In genomic region chr19:46903458-46903857, GRCh38 we compare ENCODE assay signal across 12 cellular contexts. TPM values are rescaled to one million over a fixed set of nuclear protein-coding genes. Genes with fewer than 3 reads are reported as not detected.
A peak's percentile ranks its signal among the peaks of the same experiment; 100 is the strongest.
DNase-seq lines count a peak whose midpoint lies in the region; ATAC-seq, FAIRE-seq and TF ChIP-seq lines count a peak whose summit lies in the region.
"Had no signal": no experiment of that assay in that cellular context is flagged by ENCODE, and none has a peak within 500 bp of the region (broad histone marks: within the 10 kb centered on the region; RNA-seq: fewer than 3 reads in every experiment).

No MANE protein-coding gene starts in this region.

- H3K27ac ChIP-seq in GM23248 (peak overlapping the region; percentile 96), foreskin keratinocyte (peak overlapping the region; percentile 70), smooth muscle cell (ENCODE audit: low read depth) (peak overlapping the region; percentile 94)

- no peaks in the 10 kb centered on the region for H4K20me1 ChIP-seq in GM23248 (ENCODE audit: insufficient read depth)
- H4K20me1 ChIP-seq in smooth muscle cell (ENCODE audit: low read depth), result peaks cover 43% of the 10 kb centered on the region

- no peaks in the 10 kb centered on the region for H3K27me3 ChIP-seq in GM23248 (replicated peaks; ENCODE audit: insufficient read depth)
- no peaks in the 10 kb centered on the region for H3K27me3 ChIP-seq in foreskin keratinocyte
- H3K27me3 ChIP-seq in smooth muscle cell (ENCODE audit: low read depth), result no peaks in the 10 kb centered on the region
- H3K27me3 ChIP-seq: sigmoid colon had no signal

- H3K79me2 ChIP-seq in GM23248 (ENCODE audit: insufficient read depth), result peaks cover 98% of the 10 kb centered on the region
- H3K79me2 ChIP-seq in smooth muscle cell (ENCODE audit: low read depth), result peaks cover 65% of the 10 kb centered on the region

- H3K4me3 ChIP-seq in GM23248, result no peak overlapping the region
- H3K4me3 ChIP-seq in smooth muscle cell, result no peak overlapping the region
- H3K4me3 ChIP-seq: coronary artery, sigmoid colon had no signal

- H3K4me1 ChIP-seq in GM23248 (ENCODE audit: insufficient read depth) (peaks cover 53% of the 10 kb centered on the region), foreskin keratinocyte (peaks cover 38% of the 10 kb centered on the region), smooth muscle cell (ENCODE audit: low read depth) (peaks cover 17% of the 10 kb centered on the region)

- 31 to 44% methylated on average over 3 of the region's 3 CpGs for WGBS in GM23248 (ENCODE audit: low coverage in 1 of 2, low lambda C conversion rate in 2 of 2, missing lambda C conversion rate in 2 of 2), 2 experiments
- WGBS in smooth muscle cell (ENCODE audit: low lambda C conversion rate), result 15% methylated on average over 3 of the region's 3 CpGs

- no peak for ATAC-seq in foreskin keratinocyte

- H3K9me3 ChIP-seq in GM23248 (ENCODE audit: low read depth) (no peaks in the 10 kb centered on the region), smooth muscle cell (replicated peaks; ENCODE audit: low read depth) (no peaks in the 10 kb centered on the region)
- H3K9me3 ChIP-seq: sigmoid colon had no signal

- TF ChIP-seq CTCF in foreskin keratinocyte (conservative IDR thresholded peaks at IDR 0.05) (no peak), smooth muscle cell (IDR thresholded peaks at IDR 0.05; ENCODE audit: borderline replicate concordance, insufficient read depth, poor library complexity, severe bottlenecking) (no peak)

- H3K36me3 ChIP-seq in GM23248 (ENCODE audit: low read depth), result no peaks in the 10 kb centered on the region
- no peaks in the 10 kb centered on the region for H3K36me3 ChIP-seq in smooth muscle cell (ENCODE audit: low read depth)
- H3K36me3 ChIP-seq: sigmoid colon had no signal

- H3K4me2 ChIP-seq in GM23248 (ENCODE audit: unreplicated experiment) (peak overlapping the region; percentile 28), smooth muscle cell (peak overlapping the region; percentile 69)

- FAIRE-seq in RCC 7860 (lab: Jason Lieb, UNC), result peak; percentile 52

- in situ Hi-C loops in GM23248 (cut with MboI), result no loop called here

- H3K9ac ChIP-seq in GM23248 (no peak overlapping the region), smooth muscle cell (ENCODE audit: low read depth) (no peak overlapping the region)

- H2AFZ ChIP-seq in GM23248, result no peak overlapping the region
- no peak overlapping the region for H2AFZ ChIP-seq in smooth muscle cell (ENCODE audit: low read depth)

- DNase-seq in GM23248, result no peak
- DNase-seq in RCC 7860 (ENCODE audit: low spot score), result peak; percentile 33
- DNase-seq in foreskin keratinocyte, result no peak
- no peak for DNase-seq in smooth muscle cell (lab: John Stamatoyannopoulos, UW; ENCODE audit: unreplicated experiment)
- no peak for DNase-seq in NCI-H1436 (lab: John Stamatoyannopoulos, UW)
- DNase-seq in NCI-H2171 (lab: John Stamatoyannopoulos, UW), result no peak
- DNase-seq in cerebellar nuclear complex (lab: John Stamatoyannopoulos, UW), result no peak
- DNase-seq: activated CD4-positive, alpha-beta memory T cell treated with anti-CD3 and anti-CD28 coated beads for 36 hours; activated naive CD4-positive, alpha-beta T cell treated with anti-CD3 and anti-CD28 coated beads for 36 hours; DMS 273 treated with DMSO at 0.1 percent for 48 hours had no signal

- H3F3A ChIP-seq in GM23248 (ENCODE audit: insufficient read depth), result peaks cover 56% of the 10 kb centered on the region
- H3F3A ChIP-seq in smooth muscle cell (ENCODE audit: low read depth), result peaks cover 29% of the 10 kb centered on the region

- no peaks in the 10 kb centered on the region for H3K9me2 ChIP-seq in GM23248 (ENCODE audit: insufficient read depth)

RNA-seq across cellular contexts. Expression of gene ARHGAP35, which starts 42.7 kb away (rescaled TPM):
- total RNA-seq in GM23248 (2014; rRNA removed; shearing (Covaris generic)), result 35.2 and 39.5 TPM in 2 replicates
- polyA plus RNA-seq in GM23248 (2016; fragmentation: Nextera tagmentation; extraction: Ambion mirVana), result 13.5 and 13.9 TPM in 2 replicates
- 39.9 and 43.3 TPM in 2 replicates for total RNA-seq in foreskin keratinocyte
- polyA plus RNA-seq in foreskin keratinocyte, result 8.2 and 9.9 TPM in 2 replicates
- total RNA-seq in smooth muscle cell, result 19.8 and 20.0 TPM in 2 replicates
- 6.9 TPM in 2 replicates for polyA plus RNA-seq in smooth muscle cell

RNA-seq across cellular contexts. Expression of gene AP2S1, which starts 52.8 kb away (rescaled TPM):
- 224 and 231 TPM in 2 replicates for total RNA-seq in GM23248 (2014; rRNA removed; shearing (Covaris generic))
- polyA plus RNA-seq in GM23248 (2016; fragmentation: Nextera tagmentation; extraction: Ambion mirVana) (584 and 619 TPM in 2 replicates), foreskin keratinocyte (469 and 482 TPM in 2 replicates), smooth muscle cell (471 and 488 TPM in 2 replicates)
- total RNA-seq in foreskin keratinocyte (310 and 317 TPM in 2 replicates), smooth muscle cell (142 and 204 TPM in 2 replicates)
